ENCODE assay signal across 20 cellular contexts in the genomic region with DNA sequence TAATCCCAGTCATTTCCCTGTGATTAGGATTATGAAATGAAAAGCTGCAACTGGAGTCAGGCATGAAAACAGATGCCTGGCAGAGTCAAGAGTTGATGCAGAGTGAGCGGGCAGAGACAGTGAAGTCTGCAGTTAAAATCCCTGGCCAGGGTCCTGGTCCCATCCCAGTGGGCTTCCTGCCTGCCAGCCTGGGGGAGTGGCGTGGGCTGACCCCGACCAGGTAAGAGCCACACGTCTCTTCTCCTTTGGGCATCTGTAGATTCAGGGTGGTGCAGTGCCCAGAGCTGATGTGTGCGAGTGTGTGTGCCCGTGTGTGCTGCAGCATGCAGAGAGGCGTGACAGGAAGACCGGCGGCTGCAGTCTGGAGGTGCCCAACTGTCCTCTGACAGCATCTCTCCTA.
"Had no signal": no experiment of that assay in that cellular context is flagged by ENCODE, and none has a peak within 500 bp of the region (broad histone marks: within the 10 kb centered on the region; RNA-seq: fewer than 3 reads in every experiment).

No MANE protein-coding gene starts in this region.

- H3K4me3 ChIP-seq: coronary artery, heart left ventricle, left lung, lung, sigmoid colon, skin epidermis, stomach, thoracic aorta had no signal

- DNase-seq: effector CD4-positive, alpha-beta T cell; heart left ventricle; hypothalamus; islet precursor cell; left lung; mesenchymal stem cell; midbrain; posterior cingulate gyrus; sigmoid colon; stimulated activated CD4-positive, alpha-beta T cell treated with anti-CD3 and anti-CD28 coated beads, Interleukin-2, amount 100 ng/mL, for 24 hours; stimulated activated CD4-positive, alpha-beta T cell treated with anti-CD3 and anti-CD28 coated beads, Interleukin-4, amount 100 ng/mL, for 4 hours; stimulated activated naive B cell treated with anti-CD40 and anti-IgM and Interleukin-4, amounts not matched to agents 10 μg/mL and 1 μg/mL and 100 μg/mL, for 72 hours; substantia nigra; trophoblast cell had no signal

- ATAC-seq: heart left ventricle; left lung; natural killer cell treated with Interleukin-12 subunit alpha and Interleukin-12 subunit beta and Interleukin-15 and Interleukin-18, amount 100 ng/mL, for 72 hours; stimulated activated naive B cell treated with anti-CD40 and anti-IgM and Interleukin-4, amounts not matched to agents 10 μg/mL and 1 μg/mL and 100 μg/mL, for 72 hours had no signal

- H3K27ac ChIP-seq: coronary artery, heart left ventricle, left lung, sigmoid colon, skin epidermis, stomach, thoracic aorta had no signal

- H3K36me3 ChIP-seq: heart left ventricle, left lung, sigmoid colon, stomach, thoracic aorta had no signal

- H3K9me3 ChIP-seq: heart left ventricle, left lung, sigmoid colon, stomach, thoracic aorta had no signal

- H3K27me3 ChIP-seq: heart left ventricle, sigmoid colon had no signal
